30 cellular contexts compared by ENCODE assay signal in genomic region chr10:78970261-78970660, GRCh38.
"Had no signal": no experiment of that assay in that cellular context is flagged by ENCODE, and none has a peak within 500 bp of the region (broad histone marks: within the 10 kb centered on the region; RNA-seq: fewer than 3 reads in every experiment).

No MANE protein-coding gene starts in this region.

- H3K27me3 ChIP-seq: breast epithelium, MG63 had no signal

- H3K9me3 ChIP-seq: breast epithelium, MG63 had no signal

- H3K27me3 Mint-ChIP-seq: activated CD4-positive, alpha-beta T cell treated with anti-CD3 and anti-CD28 coated beads, Interleukin-2, amount 10 ng/mL, durations not matched to agents 24 days and 14 days; activated CD8-positive, alpha-beta memory T cell treated with anti-CD3 and anti-CD28 coated beads, Interleukin-2, amount 10 ng/mL, durations not matched to agents 7 days and 5 days; activated naive CD8-positive, alpha-beta T cell treated with anti-CD3 and anti-CD28 coated beads for 36 hours; T-cell had no signal

- FAIRE-seq: RCC 7860, TTC549 had no signal

- H3K27ac ChIP-seq: breast epithelium, KMS-11 had no signal

- DNase-seq: activated B cell treated with CpG ODN at 0.5 μM for 24 hours; activated CD4-positive, alpha-beta T cell treated with anti-CD3 and anti-CD28 coated beads for 1 hour; activated CD4-positive, alpha-beta T cell treated with anti-CD3 and anti-CD28 coated beads, Interleukin-2, amount 10 ng/mL, durations not matched to agents 24 days and 14 days; activated CD4-positive, alpha-beta T cell treated with anti-CD3 and anti-CD28 coated beads, Interleukin-2, amount 50 U/mL, for 48 hours; activated CD8-positive, alpha-beta memory T cell treated with anti-CD3 and anti-CD28 coated beads, Interleukin-2, amount 10 ng/mL, durations not matched to agents 7 days and 5 days; activated gamma-delta T cell treated with Interleukin-2 at 50 U/mL for 16 hours; activated naive CD4-positive, alpha-beta T cell treated with anti-CD3 and anti-CD28 coated beads, Interleukin-2, amount 10 ng/mL, durations not matched to agents 7 days and 5 days; activated naive CD8-positive, alpha-beta T cell treated with anti-CD3 and anti-CD28 coated beads for 36 hours; activated T-cell treated with anti-CD3 and anti-CD28 coated beads, Interleukin-2, amount 50 U/mL, for 4 hours; caudate nucleus; MG63; MV-4-11; NCI-H1092 treated with DMSO at 0.1 percent for 48 hours; NCI-H1417 treated with DMSO at 0.1 percent for 48 hours; NCI-H1694; NCI-H2029; NCI-H2107; NCI-H2171 treated with DMSO at 0.1 percent for 48 hours; NCI-H345; NCI-H510A; NCI-H69; NK-92 treated with Interleukin-12 subunit alpha and Interleukin-12 subunit beta, amount 100 ng/mL, for 24 hours; SHP77 treated with DMSO at 0.1 percent for 48 hours; T-cell; T-helper 2 cell; T1000 had no signal

- H3K36me3 Mint-ChIP-seq: activated CD8-positive, alpha-beta memory T cell treated with anti-CD3 and anti-CD28 coated beads, Interleukin-2, amount 10 ng/mL, durations not matched to agents 7 days and 5 days; activated naive CD4-positive, alpha-beta T cell treated with anti-CD3 and anti-CD28 coated beads, Interleukin-2, amount 10 ng/mL, durations not matched to agents 7 days and 5 days; activated naive CD8-positive, alpha-beta T cell treated with anti-CD3 and anti-CD28 coated beads for 36 hours; T-cell had no signal

- H3K9ac ChIP-seq: KMS-11 had no signal

- H3K36me3 ChIP-seq: breast epithelium, MG63 had no signal

- H3K9me3 Mint-ChIP-seq: activated B cell treated with CpG ODN at 0.5 μM for 24 hours; activated CD4-positive, alpha-beta T cell treated with anti-CD3 and anti-CD28 coated beads, Interleukin-2, amount 10 ng/mL, durations not matched to agents 24 days and 14 days; activated naive CD4-positive, alpha-beta T cell treated with anti-CD3 and anti-CD28 coated beads, Interleukin-2, amount 10 ng/mL, durations not matched to agents 7 days and 5 days; activated naive CD8-positive, alpha-beta T cell treated with anti-CD3 and anti-CD28 coated beads for 36 hours; activated T-cell treated with anti-CD3 and anti-CD28 coated beads, Interleukin-2, amount 50 U/mL, for 4 hours; T-cell had no signal

- H3K4me3 ChIP-seq: breast epithelium, MG63 had no signal

- H3K27ac Mint-ChIP-seq: activated B cell treated with CpG ODN at 0.5 μM for 24 hours; activated CD4-positive, alpha-beta T cell treated with anti-CD3 and anti-CD28 coated beads, Interleukin-2, amount 10 ng/mL, durations not matched to agents 24 days and 14 days; activated CD8-positive, alpha-beta memory T cell treated with anti-CD3 and anti-CD28 coated beads, Interleukin-2, amount 10 ng/mL, durations not matched to agents 7 days and 5 days; activated naive CD4-positive, alpha-beta T cell treated with anti-CD3 and anti-CD28 coated beads, Interleukin-2, amount 10 ng/mL, durations not matched to agents 7 days and 5 days; activated naive CD8-positive, alpha-beta T cell treated with anti-CD3 and anti-CD28 coated beads for 36 hours; T-cell had no signal

- H3K4me3 Mint-ChIP-seq: activated B cell treated with CpG ODN at 0.5 μM for 24 hours; activated CD4-positive, alpha-beta T cell treated with anti-CD3 and anti-CD28 coated beads, Interleukin-2, amount 10 ng/mL, durations not matched to agents 24 days and 14 days; activated CD8-positive, alpha-beta memory T cell treated with anti-CD3 and anti-CD28 coated beads, Interleukin-2, amount 10 ng/mL, durations not matched to agents 7 days and 5 days; activated naive CD4-positive, alpha-beta T cell treated with anti-CD3 and anti-CD28 coated beads, Interleukin-2, amount 10 ng/mL, durations not matched to agents 7 days and 5 days; activated naive CD8-positive, alpha-beta T cell treated with anti-CD3 and anti-CD28 coated beads for 36 hours; activated T-cell treated with anti-CD3 and anti-CD28 coated beads, Interleukin-2, amount 50 U/mL, for 4 hours; T-cell had no signal

- H3K4me2 ChIP-seq: KMS-11 had no signal

- ATAC-seq: activated CD8-positive, alpha-beta memory T cell treated with anti-CD3 and anti-CD28 coated beads, Interleukin-2, amount 10 ng/mL, durations not matched to agents 7 days and 5 days; activated T-cell treated with anti-CD3 and anti-CD28 coated beads, Interleukin-2, amount 50 U/mL, for 4 hours; T-cell had no signal
